In genomic region chr11:68950268-68950667, GRCh38 we compare ENCODE assay signal across 10 cellular contexts. TPM values are rescaled to one million over a fixed set of nuclear protein-coding genes. Genes with fewer than 3 reads are reported as not detected.
DNase-seq lines count a peak whose midpoint lies in the region; ATAC-seq, FAIRE-seq and TF ChIP-seq lines count a peak whose summit lies in the region.
"Had no signal": no experiment of that assay in that cellular context is flagged by ENCODE, and none has a peak within 500 bp of the region (broad histone marks: within the 10 kb centered on the region; RNA-seq: fewer than 3 reads in every experiment).

No MANE protein-coding gene starts in this region.

- WGBS in HepG2 (ENCODE audit: low lambda C conversion rate) = 0% methylated on average over 1 of the region's 5 CpGs
- 81% methylated on average over 3 of the region's 5 CpGs for WGBS in right lobe of liver (ENCODE audit: insufficient coverage, low coverage, low lambda C conversion rate, missing lambda C conversion rate)
- 58 to 84% methylated on average over 2 to 4 of the region's 5 CpGs for WGBS in esophagus squamous epithelium, 2 donors

- TF ChIP-seq CTCF in HepG2 (CRISPR knock-in tag; IDR thresholded peaks at IDR 0.05) = peak; percentile 30; the same call in 1 of the 2 replicates
- TF ChIP-seq CTCF in right lobe of liver (IDR thresholded peaks at IDR 0.05) = no peak
- peak; percentile 65 for TF ChIP-seq CTCF in OCI-LY7 (conservative IDR thresholded peaks at IDR 0.05; ENCODE audit: low read length)
- peak in 4 of 6 experiments; percentile 14 to 31 (median 15) for TF ChIP-seq CTCF in esophagus squamous epithelium (IDR thresholded peaks at IDR 0.05)

- FAIRE-seq in HepG2 (lab: Jason Lieb, UNC) = no peak

- no peak overlapping the region for H3K4me3 ChIP-seq in HepG2 (replicated peaks in 1 of 3; ENCODE audit: insufficient read depth in 1 of 3, low read depth in 2 of 3, low read length in 3 of 3)
- H3K4me3 ChIP-seq in right lobe of liver = no peak overlapping the region
- H3K4me3 ChIP-seq in OCI-LY7 (ENCODE audit: low read depth, low read length, poor library complexity, severe bottlenecking) = no peak overlapping the region
- H3K4me3 ChIP-seq in esophagus squamous epithelium = no peak overlapping the region
- H3K4me3 ChIP-seq: right atrium auricular region had no signal

- no peaks in the 10 kb centered on the region for H3K9me3 ChIP-seq in HepG2 (ENCODE audit: low read length)
- H3K9me3 ChIP-seq in right lobe of liver = no peaks in the 10 kb centered on the region
- no peaks in the 10 kb centered on the region for H3K9me3 ChIP-seq in OCI-LY7 (ENCODE audit: low read length)
- no peaks in the 10 kb centered on the region for H3K9me3 ChIP-seq in esophagus squamous epithelium
- H3K9me3 ChIP-seq: right atrium auricular region had no signal

- H3K27ac ChIP-seq in HepG2 (ENCODE audit: extremely low read length, insufficient read depth, low read length) (no peak overlapping the region), right lobe of liver (no peak overlapping the region), OCI-LY7 (ENCODE audit: low read depth, low read length, poor library complexity, severe bottlenecking) (no peak overlapping the region), esophagus squamous epithelium (no peak overlapping the region)
- H3K27ac ChIP-seq: right atrium auricular region had no signal

- TF ChIP-seq EP300 in HepG2 (IDR thresholded peaks at IDR 0.05; ENCODE audit: low read depth in 2 of 2, low read length in 2 of 2) (no peak), HepG2 (CRISPR knock-in tag; IDR thresholded peaks at IDR 0.05; ENCODE audit: borderline replicate concordance) (no peak)

- H3K4me2 ChIP-seq in HepG2 (ENCODE audit: low read depth, low read length) = no peak overlapping the region
- H3K4me2 ChIP-seq in OCI-LY7 (ENCODE audit: low read length) = no peak overlapping the region

- no peaks in the 10 kb centered on the region for H3K9me2 ChIP-seq in OCI-LY7 (ENCODE audit: insufficient read depth, low read length)

- DNase-seq in HepG2 (ENCODE audit: low spot score) = no peak
- no peak for DNase-seq in right lobe of liver
- DNase-seq in OCI-LY7 (ENCODE audit: low spot score) = peak; percentile 46
- DNase-seq in esophagus squamous epithelium (lab: John Stamatoyannopoulos, UW) = no peak
- no peak for DNase-seq in midbrain (lab: John Stamatoyannopoulos, UW)
- DNase-seq in activated T-cell treated with anti-CD3 and anti-CD28 coated beads, Interleukin-2, amount 50 U/mL, for 4 hours = no peak

- BruUV-seq in HepG2 (replicated peaks; lab: Mats Ljungman, UMichigan) (no TSS peak), OCI-LY7 (replicated peaks; lab: Mats Ljungman, UMichigan) (no TSS peak)

- intact Hi-C loops in HepG2 (cut with micrococcal nuclease; ENCODE audit: unreplicated experiment) = no loop called here
- intact Hi-C loops in right lobe of liver (cut with DNase I) = no loop called here
- intact Hi-C loops in OCI-LY7 (cut with micrococcal nuclease; ENCODE audit: unreplicated experiment) = no loop called here
- intact Hi-C loops in esophagus squamous epithelium (cut with DNase I) = no loop called here

- H3K27me3 Mint-ChIP-seq in activated T-cell treated with anti-CD3 and anti-CD28 coated beads, Interleukin-2, amount 50 U/mL, for 4 hours (ENCODE audit: low read depth) = no peaks in the 10 kb centered on the region

- H3K79me2 ChIP-seq in HepG2 (ENCODE audit: insufficient read depth, low read length) = no peaks in the 10 kb centered on the region
- no peaks in the 10 kb centered on the region for H3K79me2 ChIP-seq in OCI-LY7 (ENCODE audit: insufficient read depth, low read depth, low read length)

- H3K4me3 Mint-ChIP-seq in activated T-cell treated with anti-CD3 and anti-CD28 coated beads, Interleukin-2, amount 50 U/mL, for 4 hours = no peak overlapping the region

- peaks cover 6% of the 10 kb centered on the region for H3K4me1 Mint-ChIP-seq in activated T-cell treated with anti-CD3 and anti-CD28 coated beads, Interleukin-2, amount 50 U/mL, for 4 hours (ENCODE audit: low read depth)

- in situ Hi-C loops in HepG2 (cut with HindIII; ENCODE audit: extremely low pct_ligation_motif_present, low pct_unique_long_range_greater_than_20kb) = no loop called here

- CTCF ChIA-PET in HepG2 (lab: Yijun Ruan, JAX; ENCODE audit: low intra/inter-chr PET ratio, low total read pairs) = no interaction called here
- CTCF ChIA-PET in OCI-LY7 (lab: Charles Lee; ENCODE audit: unreplicated experiment) = no interaction called here

- H3K36me3 ChIP-seq in HepG2 (replicated peaks in 1 of 2; ENCODE audit: control insufficient read depth in 1 of 2, insufficient read depth in 2 of 2, low read length in 2 of 2) (no peaks in the 10 kb centered on the region), right lobe of liver (no peaks in the 10 kb centered on the region), OCI-LY7 (ENCODE audit: insufficient read depth, low read length) (no peaks in the 10 kb centered on the region), esophagus squamous epithelium (no peaks in the 10 kb centered on the region)
- H3K36me3 ChIP-seq: right atrium auricular region had no signal

- H3K27me3 ChIP-seq in HepG2 (ENCODE audit: control insufficient read depth in 1 of 2, insufficient read depth in 2 of 2, low read length in 2 of 2) (peaks cover 0 to 4% of the 10 kb centered on the region in 2 experiments; a peak in 2 of 5 replicates), right lobe of liver (no peaks in the 10 kb centered on the region), esophagus squamous epithelium (no peaks in the 10 kb centered on the region)
- H3K27me3 ChIP-seq: right atrium auricular region had no signal

- no peak for TF ChIP-seq POLR2A in HepG2 (IDR thresholded peaks at IDR 0.05; ENCODE audit: insufficient read depth in 1 of 2, low read depth in 2 of 2, low read length in 2 of 2)
- no peak for TF ChIP-seq POLR2A in right lobe of liver (IDR thresholded peaks at IDR 0.05)
- TF ChIP-seq POLR2A in esophagus squamous epithelium (IDR thresholded peaks at IDR 0.05) = no peak

- H4K20me1 ChIP-seq in HepG2 (ENCODE audit: insufficient read depth, low read length) = no peaks in the 10 kb centered on the region
- no peaks in the 10 kb centered on the region for H4K20me1 ChIP-seq in OCI-LY7 (ENCODE audit: insufficient read depth, low read length)

- H3K9me3 Mint-ChIP-seq in activated T-cell treated with anti-CD3 and anti-CD28 coated beads, Interleukin-2, amount 50 U/mL, for 4 hours = no peaks in the 10 kb centered on the region

- H2AFZ ChIP-seq in HepG2 (ENCODE audit: low read length) (no peak overlapping the region), OCI-LY7 (ENCODE audit: low read length) (no peak overlapping the region)

- TF ChIP-seq RAD21 in HepG2 (CRISPR knock-in tag; IDR thresholded peaks at IDR 0.05) = no peak

- H3K9ac ChIP-seq in HepG2 (ENCODE audit: insufficient read depth, low read depth, low read length) = no peak overlapping the region

- H3K4me1 ChIP-seq in HepG2 (ENCODE audit: insufficient read depth, low read length) = no peaks in the 10 kb centered on the region
- no peaks in the 10 kb centered on the region for H3K4me1 ChIP-seq in right lobe of liver
- H3K4me1 ChIP-seq in OCI-LY7 (ENCODE audit: insufficient read depth, low read length, poor library complexity, severe bottlenecking) = no peaks in the 10 kb centered on the region
- peaks cover 12 to 27% (median 16%) of the 10 kb centered on the region in 3 donors for H3K4me1 ChIP-seq in esophagus squamous epithelium

- POLR2A ChIA-PET in HepG2 (lab: Yijun Ruan, JAX) = no interaction called here
- POLR2A ChIA-PET in OCI-LY7 (lab: Charles Lee) = no interaction called here

- H3K36me3 Mint-ChIP-seq in activated T-cell treated with anti-CD3 and anti-CD28 coated beads, Interleukin-2, amount 50 U/mL, for 4 hours (ENCODE audit: insufficient read depth) = no peaks in the 10 kb centered on the region

- ATAC-seq in HepG2 (peak; percentile 70), right lobe of liver (no peak), HG03520 (IDR thresholded peaks at IDR 0.05; ENCODE audit: unreplicated experiment) (no peak), HG03097 (IDR thresholded peaks at IDR 0.05; ENCODE audit: low FRiP score, unreplicated experiment) (no peak)
- no peak for ATAC-seq in activated T-cell treated with anti-CD3 and anti-CD28 coated beads, Interleukin-2, amount 50 U/mL, for 4 hours

RNA-seq across cellular contexts. Expression of gene MRGPRD, which starts 30.5 kb away (rescaled TPM):
- total RNA-seq in HepG2 (2016; rRNA removed; fragmentation: Illumina TruSeq; extraction: Trizol) (not detected in 2 replicates), right lobe of liver (not detected), OCI-LY7 (2022) (not detected in 2 replicates), esophagus squamous epithelium (not detected)
- total RNA-seq in HepG2 (2016; cell fraction: cytosol; rRNA removed; fragmentation: Illumina TruSeq; extraction: Trizol; ENCODE audit: low read depth) = not detected in 2 replicates
- not detected in 2 replicates for total RNA-seq in HepG2 (2016; cell fraction: insoluble cytoplasmic fraction; rRNA removed; fragmentation: Illumina TruSeq; extraction: Trizol)
- not detected in 2 replicates for total RNA-seq in HepG2 (2016; cell fraction: membrane; rRNA removed; fragmentation: Illumina TruSeq; extraction: Trizol)
- total RNA-seq in HepG2 (2016; cell fraction: nucleus; rRNA removed; fragmentation: Illumina TruSeq; extraction: Trizol) = not detected in 2 replicates
- not detected in 2 replicates for polyA plus RNA-seq in HepG2 (2011; rRNA removed)
- polyA plus RNA-seq in HepG2 (2011; cell fraction: cytosol; rRNA removed) = not detected in 2 replicates
- not detected in 2 replicates for polyA plus RNA-seq in HepG2 (2011; cell fraction: nucleus; rRNA removed)
- not detected in 2 replicates for polyA plus RNA-seq in HepG2 (2012)
- not detected in 2 replicates for polyA plus RNA-seq in HepG2 (2016; cell fraction: cytosol; fragmentation: Illumina TruSeq; extraction: Trizol; ENCODE audit: low read depth)
- polyA plus RNA-seq in HepG2 (2016; cell fraction: insoluble cytoplasmic fraction; fragmentation: Illumina TruSeq; extraction: Trizol; ENCODE audit: low read depth) = not detected in 2 replicates
- not detected in 2 replicates for polyA plus RNA-seq in HepG2 (2016; cell fraction: membrane; fragmentation: Illumina TruSeq; extraction: Trizol; ENCODE audit: low read depth)
- polyA plus RNA-seq in HepG2 (2016; cell fraction: nucleus; fragmentation: Illumina TruSeq; extraction: Trizol; ENCODE audit: insufficient read depth, low read depth) = not detected in 2 replicates
- polyA minus RNA-seq in HepG2 (2011; rRNA and poly(A)+ RNA removed; ENCODE audit: low replicate concordance) = not detected in 2 replicates
- not detected in 2 replicates for polyA minus RNA-seq in HepG2 (2011; cell fraction: cytosol; rRNA and poly(A)+ RNA removed)
- polyA minus RNA-seq in HepG2 (2011; cell fraction: nucleus; rRNA and poly(A)+ RNA removed) = not detected in 2 replicates
- total RNA-seq in OCI-LY7 (2014; rRNA removed; shearing (Covaris generic)) = not detected in 2 replicates
- total RNA-seq in activated T-cell treated with anti-CD3 and anti-CD28 coated beads, Interleukin-2, amount 50 U/mL, for 4 hours = not detected
- total RNA-seq: dermis microvascular lymphatic vessel endothelial cell, right atrium auricular region had no signal

RNA-seq across cellular contexts. Expression of gene IGHMBP2, which starts 46.6 kb away (rescaled TPM):
- 5.9 and 9.9 TPM in 2 replicates for total RNA-seq in HepG2 (2016; rRNA removed; fragmentation: Illumina TruSeq; extraction: Trizol)
- total RNA-seq in HepG2 (2016; cell fraction: cytosol; rRNA removed; fragmentation: Illumina TruSeq; extraction: Trizol; ENCODE audit: low read depth) = 3.2 and 3.6 TPM in 2 replicates
- total RNA-seq in HepG2 (2016; cell fraction: insoluble cytoplasmic fraction; rRNA removed; fragmentation: Illumina TruSeq; extraction: Trizol) = 4.3 and 13.3 TPM in 2 replicates
- total RNA-seq in HepG2 (2016; cell fraction: membrane; rRNA removed; fragmentation: Illumina TruSeq; extraction: Trizol) = 4.7 and 5.4 TPM in 2 replicates
- 12.8 and 19.6 TPM in 2 replicates for total RNA-seq in HepG2 (2016; cell fraction: nucleus; rRNA removed; fragmentation: Illumina TruSeq; extraction: Trizol)
- polyA plus RNA-seq in HepG2 (2011; rRNA removed) = 8.9 and 11.4 TPM in 2 replicates
- 3.7 and 3.8 TPM in 2 replicates for polyA plus RNA-seq in HepG2 (2011; cell fraction: cytosol; rRNA removed)
- 32.6 and 32.7 TPM in 2 replicates for polyA plus RNA-seq in HepG2 (2011; cell fraction: nucleus; rRNA removed)
- polyA plus RNA-seq in HepG2 (2012) = 8.7 and 9.4 TPM in 2 replicates
- 1.2 and 1.7 TPM in 2 replicates for polyA plus RNA-seq in HepG2 (2016; cell fraction: cytosol; fragmentation: Illumina TruSeq; extraction: Trizol; ENCODE audit: low read depth)
- polyA plus RNA-seq in HepG2 (2016; cell fraction: insoluble cytoplasmic fraction; fragmentation: Illumina TruSeq; extraction: Trizol; ENCODE audit: low read depth) = 6.1 and 8.6 TPM in 2 replicates
- polyA plus RNA-seq in HepG2 (2016; cell fraction: membrane; fragmentation: Illumina TruSeq; extraction: Trizol; ENCODE audit: low read depth) = 3.5 and 3.6 TPM in 2 replicates
- 34.8 and 38.5 TPM in 2 replicates for polyA plus RNA-seq in HepG2 (2016; cell fraction: nucleus; fragmentation: Illumina TruSeq; extraction: Trizol; ENCODE audit: insufficient read depth, low read depth)
- polyA minus RNA-seq in HepG2 (2011; rRNA and poly(A)+ RNA removed; ENCODE audit: low replicate concordance) = 24.9 and 42.4 TPM in 2 replicates
- 8.0 and 8.1 TPM in 2 replicates for polyA minus RNA-seq in HepG2 (2011; cell fraction: cytosol; rRNA and poly(A)+ RNA removed)
- polyA minus RNA-seq in HepG2 (2011; cell fraction: nucleus; rRNA and poly(A)+ RNA removed) = 22.9 and 24.8 TPM in 2 replicates
- total RNA-seq in right lobe of liver = 10 to 100 TPM in 4 of 6 experiments, 1 to 10 TPM in 2; 5.8 to 21.2 (median 11.5) TPM
- 17.5 and 27.3 TPM in 2 replicates for total RNA-seq in OCI-LY7 (2014; rRNA removed; shearing (Covaris generic))
- 35.2 and 37.9 TPM in 2 replicates for total RNA-seq in OCI-LY7 (2022)
- total RNA-seq in esophagus squamous epithelium = 10 to 100 TPM in 3 of 4 donors, 1 to 10 TPM in 1; 9.7 to 15.3 (median 12.8) TPM
- 10 to 100 TPM; 26.6 to 34.0 (median 29.6) TPM for total RNA-seq in activated T-cell treated with anti-CD3 and anti-CD28 coated beads, Interleukin-2, amount 50 U/mL, for 4 hours

RNA-seq across cellular contexts. Expression of gene MRPL21, which starts 46.6 kb away (rescaled TPM):
- 100 and 128 TPM in 2 replicates for total RNA-seq in HepG2 (2016; rRNA removed; fragmentation: Illumina TruSeq; extraction: Trizol)
- total RNA-seq in HepG2 (2016; cell fraction: cytosol; rRNA removed; fragmentation: Illumina TruSeq; extraction: Trizol; ENCODE audit: low read depth) = 51.5 and 56.8 TPM in 2 replicates
- total RNA-seq in HepG2 (2016; cell fraction: insoluble cytoplasmic fraction; rRNA removed; fragmentation: Illumina TruSeq; extraction: Trizol) = 90.5 and 136 TPM in 2 replicates
- 53.3 and 53.5 TPM in 2 replicates for total RNA-seq in HepG2 (2016; cell fraction: membrane; rRNA removed; fragmentation: Illumina TruSeq; extraction: Trizol)
- total RNA-seq in HepG2 (2016; cell fraction: nucleus; rRNA removed; fragmentation: Illumina TruSeq; extraction: Trizol) = 41.8 and 43.3 TPM in 2 replicates
- polyA plus RNA-seq in HepG2 (2011; rRNA removed) = 56.3 and 61.5 TPM in 2 replicates
- polyA plus RNA-seq in HepG2 (2011; cell fraction: cytosol; rRNA removed) = 52.8 and 61.9 TPM in 2 replicates
- 26.4 and 27.8 TPM in 2 replicates for polyA plus RNA-seq in HepG2 (2011; cell fraction: nucleus; rRNA removed)
- 49.9 and 56.6 TPM in 2 replicates for polyA plus RNA-seq in HepG2 (2012)
- 48.1 and 59.5 TPM in 2 replicates for polyA plus RNA-seq in HepG2 (2016; cell fraction: cytosol; fragmentation: Illumina TruSeq; extraction: Trizol; ENCODE audit: low read depth)
- 119 and 125 TPM in 2 replicates for polyA plus RNA-seq in HepG2 (2016; cell fraction: insoluble cytoplasmic fraction; fragmentation: Illumina TruSeq; extraction: Trizol; ENCODE audit: low read depth)
- polyA plus RNA-seq in HepG2 (2016; cell fraction: membrane; fragmentation: Illumina TruSeq; extraction: Trizol; ENCODE audit: low read depth) = 41.7 and 46.4 TPM in 2 replicates
- 59.6 and 63.8 TPM in 2 replicates for polyA plus RNA-seq in HepG2 (2016; cell fraction: nucleus; fragmentation: Illumina TruSeq; extraction: Trizol; ENCODE audit: insufficient read depth, low read depth)
- polyA minus RNA-seq in HepG2 (2011; rRNA and poly(A)+ RNA removed; ENCODE audit: low replicate concordance) = 26.5 and 74.2 TPM in 2 replicates
- polyA minus RNA-seq in HepG2 (2011; cell fraction: cytosol; rRNA and poly(A)+ RNA removed) = 12.5 and 18.9 TPM in 2 replicates
- 21.3 and 25.6 TPM in 2 replicates for polyA minus RNA-seq in HepG2 (2011; cell fraction: nucleus; rRNA and poly(A)+ RNA removed)
- total RNA-seq in right lobe of liver = 10 to 100 TPM; 18.8 to 50.4 (median 26.0) TPM
- total RNA-seq in OCI-LY7 (2014; rRNA removed; shearing (Covaris generic)) = 48.3 and 75.0 TPM in 2 replicates
- total RNA-seq in OCI-LY7 (2022) = 50.4 and 68.3 TPM in 2 replicates
- total RNA-seq in esophagus squamous epithelium = 10 to 100 TPM; 39.7 to 81.5 (median 48.6) TPM
- 100 to 1,000 TPM; 106 to 130 (median 122) TPM for total RNA-seq in activated T-cell treated with anti-CD3 and anti-CD28 coated beads, Interleukin-2, amount 50 U/mL, for 4 hours

Comparison
In these comparisons a context has a peak if more than half of its experiments do, and no peak if none do; other contexts are left out.
1. CTCF ChIP-seq: peak in HepG2 (single experiment), OCI-LY7 (single experiment) and esophagus squamous epithelium (4 of 6); none in right lobe of liver (0 of 4).